Comparison of ENCODE assay signal across 10 cellular contexts in genomic region chr20:8213831-8214587, GRCh38.
DNase-seq lines count a peak whose midpoint lies in the region; ATAC-seq and TF ChIP-seq lines count a peak whose summit lies in the region.
"Had no signal": no experiment of that assay in that cellular context is flagged by ENCODE, and none has a peak within 500 bp of the region (broad histone marks: within the 10 kb centered on the region; RNA-seq: fewer than 3 reads in every experiment).

No MANE protein-coding gene starts in this region.

- H3K27ac ChIP-seq in esophagus squamous epithelium: peak overlapping the region in 3 of 4 donors; percentile 23 to 62 (median 46)
- H3K27ac ChIP-seq: SK-N-MC had no signal

- H3K4me3 ChIP-seq in GM08714 (ENCODE audit: low read length): peak overlapping the region; percentile 46; the same call in 1 of the 2 replicates
- peak overlapping the region in 1 of 4 donors; percentile 45 for H3K4me3 ChIP-seq in esophagus squamous epithelium
- H3K4me3 ChIP-seq: SK-N-MC had no signal

- ATAC-seq in GM19463 (IDR thresholded peaks at IDR 0.05; ENCODE audit: unreplicated experiment): peak; percentile 84
- peak; percentile 92 for ATAC-seq in HG03378 (IDR thresholded peaks at IDR 0.05; ENCODE audit: unreplicated experiment)

- no peak for TF ChIP-seq CTCF in esophagus squamous epithelium (IDR thresholded peaks at IDR 0.05)

- DNase-seq in esophagus squamous epithelium (lab: John Stamatoyannopoulos, UW): no peak
- DNase-seq in NCI-H146 (lab: John Stamatoyannopoulos, UW): no peak
- DNase-seq in epidermal melanocyte (ENCODE audit: insufficient read length, low spot score): no peak
- DNase-seq in kidney glomerular epithelial cell (lab: John Stamatoyannopoulos, UW): no peak
- no peak for DNase-seq in retina
- DNase-seq: stimulated activated CD4-positive, alpha-beta T cell treated with anti-CD3 and anti-CD28 coated beads, Interleukin-2, amount 100 ng/mL, for 48 hours had no signal

- H3K4me1 ChIP-seq in esophagus squamous epithelium: peaks cover 0 to 34% (median 8%) of the 10 kb centered on the region in 3 donors

- H3K27me3 ChIP-seq in esophagus squamous epithelium: no peaks in the 10 kb centered on the region

- H3K36me3 ChIP-seq in esophagus squamous epithelium: no peaks in the 10 kb centered on the region

- WGBS in esophagus squamous epithelium, 2 donors: 71 to 72% methylated on average over 12 of the region's 12 CpGs

- no peaks in the 10 kb centered on the region for H3K9me3 ChIP-seq in esophagus squamous epithelium

- no peak for TF ChIP-seq POLR2A in esophagus squamous epithelium (IDR thresholded peaks at IDR 0.05)

- intact Hi-C loops in esophagus squamous epithelium (cut with DNase I): no loop called here
